In the genomic region with DNA sequence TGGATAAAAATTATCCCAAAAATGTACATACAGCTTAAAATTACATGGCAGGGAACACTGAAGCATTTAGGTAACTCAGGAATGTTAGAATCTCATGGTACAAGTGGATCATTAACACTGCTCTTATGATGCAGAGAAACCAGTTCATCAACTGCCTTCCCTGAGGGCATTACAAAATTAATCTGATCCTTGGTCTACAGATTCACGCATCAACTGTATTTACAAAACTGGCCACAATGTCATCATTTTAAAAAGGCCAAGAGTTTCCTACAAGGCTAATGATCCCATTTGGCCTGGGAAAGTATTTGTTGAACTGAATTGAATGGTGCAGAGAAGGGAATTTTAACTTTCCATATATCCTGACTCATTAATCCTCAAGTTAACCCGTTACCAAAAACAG, we compare ENCODE assay signal across 25 cellular contexts.
A peak's percentile ranks its signal among the peaks of the same experiment; 100 is the strongest.
DNase-seq lines count a peak whose midpoint lies in the region; ATAC-seq and TF ChIP-seq lines count a peak whose summit lies in the region.
"Had no signal": no experiment of that assay in that cellular context is flagged by ENCODE, and none has a peak within 500 bp of the region (broad histone marks: within the 10 kb centered on the region; RNA-seq: fewer than 3 reads in every experiment).

No MANE protein-coding gene starts in this region.

- no peaks in the 10 kb centered on the region for H3K27me3 ChIP-seq in PC-9 (ENCODE audit: insufficient read depth, low read depth)
- H3K27me3 ChIP-seq in stomach smooth muscle (ENCODE audit: control insufficient read depth in 1 of 2, insufficient read depth in 2 of 2, low read length in 2 of 2) = no peaks in the 10 kb centered on the region
- H3K27me3 ChIP-seq: ascending aorta, gastroesophageal sphincter, SJSA1, spleen, tibial artery had no signal

- BruUV-seq in PC-9 (replicated peaks; lab: Mats Ljungman, UMichigan) = no TSS peak

- H3K9me3 Mint-ChIP-seq in activated CD8-positive, alpha-beta T cell treated with anti-CD3 and anti-CD28 coated beads for 36 hours = no peaks in the 10 kb centered on the region
- H3K9me3 Mint-ChIP-seq: CD14-positive monocyte; natural killer cell; stimulated activated memory B cell treated with anti-CD40 and anti-IgM and Interleukin-4, amounts not matched to agents 10 μg/mL and 1 μg/mL and 100 μg/mL, for 72 hours had no signal

- H3F3A ChIP-seq in PC-9 (ENCODE audit: insufficient read depth, low read depth) = peaks cover 25% of the 10 kb centered on the region

- H3K79me2 ChIP-seq in PC-9 (ENCODE audit: low read depth) = peaks cover 10% of the 10 kb centered on the region

- H3K9me3 ChIP-seq in PC-9 (ENCODE audit: insufficient read depth, low read depth) (no peaks in the 10 kb centered on the region), stomach smooth muscle (ENCODE audit: control insufficient read depth in 2 of 2, low read length in 2 of 2) (no peaks in the 10 kb centered on the region)
- H3K9me3 ChIP-seq: ascending aorta, gastroesophageal sphincter, SJSA1, spleen, tibial artery had no signal

- no peak for ATAC-seq in activated CD8-positive, alpha-beta T cell treated with anti-CD3 and anti-CD28 coated beads for 36 hours
- ATAC-seq: activated CD4-positive, alpha-beta T cell treated with anti-CD3 and anti-CD28 coated beads for 36 hours; gastroesophageal sphincter; HCT116; natural killer cell; stimulated activated memory B cell treated with anti-CD40 and anti-IgM and Interleukin-4, amounts not matched to agents 10 μg/mL and 1 μg/mL and 100 μg/mL, for 72 hours had no signal

- no peaks in the 10 kb centered on the region for H4K20me1 ChIP-seq in PC-9 (ENCODE audit: insufficient read depth)

- no peak overlapping the region for H3K9ac ChIP-seq in stomach smooth muscle (ENCODE audit: low read length in 2 of 2)
- H3K9ac ChIP-seq: KMS-11 had no signal

- H3K36me3 ChIP-seq in PC-9 (ENCODE audit: low read depth) (no peaks in the 10 kb centered on the region), stomach smooth muscle (ENCODE audit: control insufficient read depth in 2 of 2, insufficient read depth in 2 of 2, low read length in 2 of 2) (no peaks in the 10 kb centered on the region)
- H3K36me3 ChIP-seq: ascending aorta, gastroesophageal sphincter, tibial artery had no signal

- no peak overlapping the region for H2AFZ ChIP-seq in PC-9

- H3K36me3 Mint-ChIP-seq in activated CD8-positive, alpha-beta T cell treated with anti-CD3 and anti-CD28 coated beads for 36 hours (ENCODE audit: low read depth) = peaks cover 22% of the 10 kb centered on the region
- H3K36me3 Mint-ChIP-seq: CD14-positive monocyte, natural killer cell had no signal

- no peaks in the 10 kb centered on the region for H3K27me3 Mint-ChIP-seq in activated CD8-positive, alpha-beta T cell treated with anti-CD3 and anti-CD28 coated beads for 36 hours
- H3K27me3 Mint-ChIP-seq: activated CD4-positive, alpha-beta T cell treated with anti-CD3 and anti-CD28 coated beads for 36 hours; stimulated activated memory B cell treated with anti-CD40 and anti-IgM and Interleukin-4, amounts not matched to agents 10 μg/mL and 1 μg/mL and 100 μg/mL, for 72 hours had no signal

- peaks cover 38% of the 10 kb centered on the region for H3K4me1 Mint-ChIP-seq in activated CD8-positive, alpha-beta T cell treated with anti-CD3 and anti-CD28 coated beads for 36 hours (ENCODE audit: low read depth)

- DNase-seq in NCI-H510A treated with DMSO at 0.1 percent for 48 hours (lab: John Stamatoyannopoulos, UW) (peak; percentile 49), NCI-H510A (lab: John Stamatoyannopoulos, UW) (no peak), PC-9 (peak; percentile 14 to 95), fibroblast of villous mesenchyme (ENCODE audit: low read depth) (peak; percentile 53), AG08395 (ENCODE audit: low spot score) (no peak)
- no peak for DNase-seq in activated CD8-positive, alpha-beta T cell treated with anti-CD3 and anti-CD28 coated beads for 36 hours
- DNase-seq in activated CD4-positive, alpha-beta T cell treated with anti-CD3 and anti-CD28 coated beads, Interleukin-2, amount 50 U/mL, for 48 hours = no peak
- DNase-seq: activated CD4-positive, alpha-beta T cell treated with anti-CD3 and anti-CD28 coated beads for 36 hours; activated CD8-positive, alpha-beta memory T cell treated with anti-CD3 and anti-CD28 coated beads, Interleukin-2, amount 50 U/mL, for 4 hours; activated gamma-delta T cell; natural killer cell; NCI-H1092 treated with DMSO at 0.1 percent for 48 hours; NCI-H2227 treated with DMSO at 0.1 percent for 48 hours; spleen; T-helper 9 cell; tibial artery had no signal

- no peak overlapping the region for H3K27ac Mint-ChIP-seq in activated CD8-positive, alpha-beta T cell treated with anti-CD3 and anti-CD28 coated beads for 36 hours
- H3K27ac Mint-ChIP-seq: activated CD4-positive, alpha-beta T cell treated with anti-CD3 and anti-CD28 coated beads for 36 hours; CD14-positive monocyte; natural killer cell; stimulated activated memory B cell treated with anti-CD40 and anti-IgM and Interleukin-4, amounts not matched to agents 10 μg/mL and 1 μg/mL and 100 μg/mL, for 72 hours had no signal

- H3K4me1 ChIP-seq in PC-9 (replicated peaks; ENCODE audit: insufficient read depth) (peaks cover 43% of the 10 kb centered on the region), stomach smooth muscle (ENCODE audit: control insufficient read depth, insufficient read depth, low read length) (peaks cover 17% of the 10 kb centered on the region)
- H3K4me1 ChIP-seq: ascending aorta, SJSA1 had no signal

- CTCF ChIA-PET in PC-9 (lab: Charles Lee) = no interaction called here
- CTCF ChIA-PET in activated CD8-positive, alpha-beta T cell treated with anti-CD3 and anti-CD28 coated beads for 36 hours (lab: Charles Lee) = no interaction called here

- no peak overlapping the region; the same call in 1 of the 2 replicates for H3K4me3 ChIP-seq in PC-9
- H3K4me3 ChIP-seq in fibroblast of villous mesenchyme (ENCODE audit: low read depth, low read length) = no peak overlapping the region
- H3K4me3 ChIP-seq in stomach smooth muscle (ENCODE audit: low read length in 2 of 2) = no peak overlapping the region
- H3K4me3 ChIP-seq: ascending aorta, gastroesophageal sphincter, lung, SJSA1, spleen, tibial artery had no signal

- POLR2A ChIA-PET in PC-9 (lab: Charles Lee; ENCODE audit: unreplicated experiment) = no interaction called here
- POLR2A ChIA-PET in activated CD8-positive, alpha-beta T cell treated with anti-CD3 and anti-CD28 coated beads for 36 hours (lab: Charles Lee) = no interaction called here

- H3K4me3 Mint-ChIP-seq in activated CD8-positive, alpha-beta T cell treated with anti-CD3 and anti-CD28 coated beads for 36 hours = no peak overlapping the region
- H3K4me3 Mint-ChIP-seq: activated CD4-positive, alpha-beta T cell treated with anti-CD3 and anti-CD28 coated beads for 36 hours; CD14-positive monocyte; natural killer cell; stimulated activated memory B cell treated with anti-CD40 and anti-IgM and Interleukin-4, amounts not matched to agents 10 μg/mL and 1 μg/mL and 100 μg/mL, for 72 hours had no signal

- H3K27ac ChIP-seq in PC-9 (peak overlapping the region; percentile 91), stomach smooth muscle (ENCODE audit: low read length) (peak overlapping the region; percentile 88)
- H3K27ac ChIP-seq: ascending aorta, KMS-11, SJSA1, spleen, tibial artery had no signal

- no peaks in the 10 kb centered on the region for H3K9me2 ChIP-seq in PC-9 (ENCODE audit: insufficient read depth)

- intact Hi-C loops in PC-9 (cut with micrococcal nuclease; ENCODE audit: unreplicated experiment) = loop anchor here (5.0 kb wide), 1 partner anchor 106 kb away; no protein-coding TSS in a partner anchor
- intact Hi-C loops in activated CD8-positive, alpha-beta T cell treated with anti-CD3 and anti-CD28 coated beads for 36 hours (cut with micrococcal nuclease) = no loop called here

- H3K4me2 ChIP-seq in PC-9 = peak overlapping the region; percentile 40
- H3K4me2 ChIP-seq: KMS-11 had no signal

- TF ChIP-seq CTCF in PC-9 (conservative IDR thresholded peaks at IDR 0.05) = no peak
- no peak for TF ChIP-seq CTCF in fibroblast of villous mesenchyme (IDR thresholded peaks at IDR 0.05; ENCODE audit: insufficient read depth, low read depth, low read length)
- TF ChIP-seq CTCF in activated CD8-positive, alpha-beta T cell treated with anti-CD3 and anti-CD28 coated beads for 36 hours (IDR thresholded peaks at IDR 0.05) = no peak

Comparison
In these comparisons a context has a peak if more than half of its experiments do, and no peak if none do; other contexts are left out.
1. DNase-seq: peak in NCI-H510A treated with DMSO at 0.1 percent for 48 hours (single experiment), PC-9 (2 of 2) and fibroblast of villous mesenchyme (single experiment); none in NCI-H510A (single experiment), AG08395 (single experiment), activated CD8-positive, alpha-beta T cell treated with anti-CD3 and anti-CD28 coated beads for 36 hours (single experiment) and activated CD4-positive, alpha-beta T cell treated with anti-CD3 and anti-CD28 coated beads, Interleukin-2, amount 50 U/mL, for 48 hours (0 of 2).